Comparison of ENCODE assay signal across 8 cellular contexts in the genomic region with DNA sequence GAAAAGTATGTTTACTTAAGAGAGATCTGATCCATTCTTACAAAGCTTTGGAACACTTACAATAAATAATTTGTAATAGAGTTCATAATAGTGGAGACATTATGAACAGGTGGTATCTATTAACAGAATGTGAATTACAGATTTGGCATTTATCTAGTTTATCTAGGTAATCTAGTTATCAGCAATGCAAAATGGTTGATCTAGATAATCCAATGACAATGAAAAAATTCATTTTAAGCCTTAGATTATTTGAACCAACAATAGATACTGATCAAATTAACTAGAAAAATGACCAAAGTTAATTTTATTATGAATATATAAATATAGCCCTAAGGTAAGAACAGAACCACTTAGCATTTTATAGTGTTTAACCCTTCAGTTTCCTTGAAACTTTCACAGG. TPM values are rescaled to one million over a fixed set of nuclear protein-coding genes. Genes with fewer than 3 reads are reported as not detected.
"Had no signal": no experiment of that assay in that cellular context is flagged by ENCODE, and none has a peak within 500 bp of the region (broad histone marks: within the 10 kb centered on the region; RNA-seq: fewer than 3 reads in every experiment).

No MANE protein-coding gene starts in this region.

- DNase-seq: H9, HCEC 1CT, IMR-90 had no signal

- H3K9me3 Mint-ChIP-seq: GM23338, H9 had no signal

- H3K27ac Mint-ChIP-seq: GM23338, H9 had no signal

- H3K4me3 ChIP-seq: GM23338, K562 had no signal

- H3K4me2 ChIP-seq: GM23338 had no signal

- H3K4me3 Mint-ChIP-seq: GM23338, H9 had no signal

- FAIRE-seq: H1, H54, HTR-8/SVneo, K562 had no signal

- ATAC-seq: GM23338, K562 had no signal

- H2AFZ ChIP-seq: GM23338 had no signal

RNA-seq across cellular contexts. Expression of gene NSUN7, which starts 10.4 kb away (rescaled TPM):
- total RNA-seq: IMR-90, K562 had no signal
- polyA plus RNA-seq: IMR-90, K562 had no signal
